In genomic region chr10:68611227-68611626, GRCh38 we compare ENCODE assay signal across 21 cellular contexts. TPM values are rescaled to one million over a fixed set of nuclear protein-coding genes. Genes with fewer than 3 reads are reported as not detected.
DNase-seq lines count a peak whose midpoint lies in the region; ATAC-seq, FAIRE-seq and TF ChIP-seq lines count a peak whose summit lies in the region.
"Had no signal": no experiment of that assay in that cellular context is flagged by ENCODE, and none has a peak within 500 bp of the region (broad histone marks: within the 10 kb centered on the region; RNA-seq: fewer than 3 reads in every experiment).

No MANE protein-coding gene starts in this region.

- CTCF ChIA-PET in HepG2 (lab: Yijun Ruan, JAX; ENCODE audit: low intra/inter-chr PET ratio, low total read pairs) (no interaction called here), WTC11 (lab: Charles Lee) (interaction anchor here (0.7 kb wide), 1 partner anchor 100 kb away, joined by 3 read pairs; no protein-coding TSS in a partner anchor)

- H3K4me3 ChIP-seq in HepG2 (replicated peaks in 1 of 3; ENCODE audit: insufficient read depth in 1 of 3, low read depth in 2 of 3, low read length in 3 of 3): no peak overlapping the region
- H3K4me3 ChIP-seq in right lobe of liver: no peak overlapping the region
- H3K4me3 ChIP-seq: A549; BLaER1 treated with 17β-estradiol and CSF1 and Interleukin-3, amounts not matched to agents 10 nM and 100 nM; GM12878 had no signal

- intact Hi-C loops in HepG2 (cut with micrococcal nuclease; ENCODE audit: unreplicated experiment): no loop called here
- intact Hi-C loops in right lobe of liver (cut with DNase I): no loop called here

- WGBS in HepG2 (ENCODE audit: low lambda C conversion rate): 100% methylated on average over 2 of the region's 3 CpGs
- WGBS in right lobe of liver (ENCODE audit: insufficient coverage, low coverage, low lambda C conversion rate, missing lambda C conversion rate): 86% methylated on average over 1 of the region's 3 CpGs

- in situ Hi-C loops in HepG2 (cut with HindIII; ENCODE audit: extremely low pct_ligation_motif_present, low pct_unique_long_range_greater_than_20kb): no loop called here

- H3K9ac ChIP-seq in HepG2 (ENCODE audit: insufficient read depth, low read depth, low read length): no peak overlapping the region
- H3K9ac ChIP-seq: BLaER1 treated with 17β-estradiol and CSF1 and Interleukin-3, amounts not matched to agents 10 nM and 100 nM had no signal

- no peaks in the 10 kb centered on the region for H3K9me3 Mint-ChIP-seq in WTC11
- H3K9me3 Mint-ChIP-seq: CD4-positive, alpha-beta T cell; CD8-positive, alpha-beta T cell had no signal

- BruUV-seq in HepG2 (replicated peaks; lab: Mats Ljungman, UMichigan): no TSS peak

- no peaks in the 10 kb centered on the region for H3K27me3 ChIP-seq in HepG2 (ENCODE audit: control insufficient read depth in 1 of 2, insufficient read depth in 2 of 2, low read length in 2 of 2)
- H3K27me3 ChIP-seq in right lobe of liver: no peaks in the 10 kb centered on the region
- H3K27me3 ChIP-seq: BLaER1 treated with 17β-estradiol and CSF1 and Interleukin-3, amounts not matched to agents 10 nM and 100 nM had no signal

- POLR2A ChIA-PET in HepG2 (lab: Yijun Ruan, JAX): interaction anchor here (1.9 kb wide), 1 partner anchor 11 kb away, joined by 6 read pairs; no protein-coding TSS in a partner anchor
- POLR2A ChIA-PET in WTC11 (lab: Charles Lee): interaction anchor here (1.2 kb wide), 2 partner anchors 11 to 52 kb away, joined by 3 to 4 read pairs; partner anchors contain the start of gene TET1

- no peaks in the 10 kb centered on the region for H3K4me1 ChIP-seq in HepG2 (ENCODE audit: insufficient read depth, low read length)
- no peaks in the 10 kb centered on the region for H3K4me1 ChIP-seq in right lobe of liver
- H3K4me1 ChIP-seq: A549; BLaER1 treated with 17β-estradiol and CSF1 and Interleukin-3, amounts not matched to agents 10 nM and 100 nM; Caco-2 had no signal

- TF ChIP-seq RAD21 in HepG2 (CRISPR knock-in tag; IDR thresholded peaks at IDR 0.05): no peak

- ATAC-seq in HepG2 (no peak), right lobe of liver (no peak), WTC11 (no peak), GM19452 (IDR thresholded peaks at IDR 0.05; ENCODE audit: unreplicated experiment) (no peak)
- ATAC-seq: A549; CD8-positive, alpha-beta T cell; GM12878 had no signal

- no peak overlapping the region for H3K4me3 Mint-ChIP-seq in WTC11
- H3K4me3 Mint-ChIP-seq: B cell; CD4-positive, alpha-beta T cell; CD8-positive, alpha-beta T cell had no signal

- no peaks in the 10 kb centered on the region for H3K27me3 Mint-ChIP-seq in WTC11 (ENCODE audit: low read depth)
- H3K27me3 Mint-ChIP-seq: B cell; CD4-positive, alpha-beta T cell had no signal

- no peaks in the 10 kb centered on the region for H3K4me1 Mint-ChIP-seq in WTC11
- H3K4me1 Mint-ChIP-seq: B cell had no signal

- DNase-seq in HepG2 (ENCODE audit: low spot score) (no peak), right lobe of liver (no peak), WTC11 (ENCODE audit: low spot score) (no peak), GF-D8 (lab: John Stamatoyannopoulos, UW) (no peak)
- DNase-seq: AML-193; Caco-2; Calu3; CD4-positive, alpha-beta T cell; CD8-positive, alpha-beta T cell; DMS79 treated with DMSO at 0.1 percent for 48 hours had no signal

- H3K9me3 ChIP-seq in HepG2 (ENCODE audit: low read length): no peaks in the 10 kb centered on the region
- no peaks in the 10 kb centered on the region for H3K9me3 ChIP-seq in right lobe of liver
- H3K9me3 ChIP-seq: A549; BLaER1 treated with 17β-estradiol and CSF1 and Interleukin-3, amounts not matched to agents 10 nM and 100 nM; Caco-2 had no signal

- no peak for FAIRE-seq in HepG2 (lab: Jason Lieb, UNC)
- FAIRE-seq: A549, D721Med, G401.6, GM12878, GM12892, GM18507 had no signal

- H3K36me3 ChIP-seq in HepG2 (replicated peaks in 1 of 2; ENCODE audit: control insufficient read depth in 1 of 2, insufficient read depth in 2 of 2, low read length in 2 of 2) (peaks cover 5 to 12% of the 10 kb centered on the region in 2 experiments; a peak in 4 of 5 replicates), right lobe of liver (no peaks in the 10 kb centered on the region)
- H3K36me3 ChIP-seq: BLaER1 treated with 17β-estradiol and CSF1 and Interleukin-3, amounts not matched to agents 10 nM and 100 nM had no signal

- no peaks in the 10 kb centered on the region for H4K20me1 ChIP-seq in HepG2 (ENCODE audit: insufficient read depth, low read length)
- H4K20me1 ChIP-seq: BLaER1 treated with 17β-estradiol and CSF1 and Interleukin-3, amounts not matched to agents 10 nM and 100 nM had no signal

- peaks cover 8% of the 10 kb centered on the region for H3K79me2 ChIP-seq in HepG2 (ENCODE audit: insufficient read depth, low read length)

- H2AFZ ChIP-seq in HepG2 (ENCODE audit: low read length): no peak overlapping the region

- TF ChIP-seq POLR2A in HepG2 (IDR thresholded peaks at IDR 0.05; ENCODE audit: insufficient read depth in 1 of 2, low read depth in 2 of 2, low read length in 2 of 2) (no peak), right lobe of liver (IDR thresholded peaks at IDR 0.05) (no peak)

- no peak overlapping the region for H3K27ac ChIP-seq in HepG2 (ENCODE audit: extremely low read length, insufficient read depth, low read length)
- H3K27ac ChIP-seq in right lobe of liver: no peak overlapping the region
- H3K27ac ChIP-seq: 22Rv1; A549; BLaER1 treated with 17β-estradiol and CSF1 and Interleukin-3, amounts not matched to agents 10 nM and 100 nM; C4-2B had no signal

- H3K4me2 ChIP-seq in HepG2 (ENCODE audit: low read depth, low read length): no peak overlapping the region
- H3K4me2 ChIP-seq: A549; BLaER1 treated with 17β-estradiol and CSF1 and Interleukin-3, amounts not matched to agents 10 nM and 100 nM had no signal

- TF ChIP-seq CTCF in HepG2 (CRISPR knock-in tag; IDR thresholded peaks at IDR 0.05) (no peak), right lobe of liver (IDR thresholded peaks at IDR 0.05) (no peak), WTC11 (IDR thresholded peaks at IDR 0.05) (no peak)

- H3K27ac Mint-ChIP-seq in WTC11: no peak overlapping the region
- H3K27ac Mint-ChIP-seq: B cell; CD4-positive, alpha-beta T cell; CD8-positive, alpha-beta T cell had no signal

- TF ChIP-seq EP300 in HepG2 (IDR thresholded peaks at IDR 0.05; ENCODE audit: low read depth in 2 of 2, low read length in 2 of 2) (no peak), HepG2 (CRISPR knock-in tag; IDR thresholded peaks at IDR 0.05; ENCODE audit: borderline replicate concordance) (no peak)

- H3K36me3 Mint-ChIP-seq in WTC11: peaks cover 16% of the 10 kb centered on the region

TF ChIP-seq in HepG2, 621 proteins besides CTCF, POLR2A, EP300 and RAD21 (continues in another document):
- TF ChIP-seq, protein P1, sequence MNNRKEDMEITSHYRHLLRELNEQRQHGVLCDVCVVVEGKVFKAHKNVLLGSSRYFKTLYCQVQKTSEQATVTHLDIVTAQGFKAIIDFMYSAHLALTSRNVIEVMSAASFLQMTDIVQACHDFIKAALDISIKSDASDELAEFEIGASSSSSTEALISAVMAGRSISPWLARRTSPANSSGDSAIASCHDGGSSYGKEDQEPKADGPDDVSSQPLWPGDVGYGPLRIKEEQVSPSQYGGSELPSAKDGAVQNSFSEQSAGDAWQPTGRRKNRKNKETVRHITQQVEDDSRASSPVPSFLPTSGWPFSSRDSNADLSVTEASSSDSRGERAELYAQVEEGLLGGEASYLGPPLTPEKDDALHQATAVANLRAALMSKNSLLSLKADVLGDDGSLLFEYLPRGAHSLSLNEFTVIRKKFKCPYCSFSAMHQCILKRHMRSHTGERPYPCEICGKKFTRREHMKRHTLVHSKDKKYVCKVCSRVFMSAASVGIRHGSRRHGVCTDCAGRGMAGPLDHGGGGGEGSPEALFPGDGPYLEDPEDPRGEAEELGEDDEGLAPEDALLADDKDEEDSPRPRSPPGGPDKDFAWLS (CRISPR knock-in tag; IDR thresholded peaks at IDR 0.05; ENCODE audit: borderline replicate concordance): no peak

TF ChIP-seq in WTC11, 78 proteins besides CTCF, POLR2A, EP300 and RAD21:
- TF ChIP-seq TCF7 (CRISPR knock-in tag; IDR thresholded peaks at IDR 0.05; ENCODE audit: low read depth) (no peak), ZNF121 (CRISPR knock-in tag; IDR thresholded peaks at IDR 0.05) (peak; percentile 78; the same call in 1 of the 2 replicates)
TF ChIP-seq in WTC11: peak in this region for 1.

RNA-seq across cellular contexts. Expression of gene TET1, which starts 51.1 kb away (rescaled TPM):
- total RNA-seq in HepG2 (2016; rRNA removed; fragmentation: Illumina TruSeq; extraction: Trizol): 7.3 and 10.6 TPM in 2 replicates
- total RNA-seq in HepG2 (2016; cell fraction: cytosol; rRNA removed; fragmentation: Illumina TruSeq; extraction: Trizol; ENCODE audit: low read depth): 3.8 and 4.4 TPM in 2 replicates
- total RNA-seq in HepG2 (2016; cell fraction: insoluble cytoplasmic fraction; rRNA removed; fragmentation: Illumina TruSeq; extraction: Trizol): 7.1 and 9.6 TPM in 2 replicates
- 8.1 and 9.5 TPM in 2 replicates for total RNA-seq in HepG2 (2016; cell fraction: membrane; rRNA removed; fragmentation: Illumina TruSeq; extraction: Trizol)
- total RNA-seq in HepG2 (2016; cell fraction: nucleus; rRNA removed; fragmentation: Illumina TruSeq; extraction: Trizol): 9.9 and 12.1 TPM in 2 replicates
- polyA plus RNA-seq in HepG2 (2011; rRNA removed): 4.7 and 6.9 TPM in 2 replicates
- 2.9 and 3.5 TPM in 2 replicates for polyA plus RNA-seq in HepG2 (2011; cell fraction: cytosol; rRNA removed)
- polyA plus RNA-seq in HepG2 (2011; cell fraction: nucleus; rRNA removed): 4.1 and 4.6 TPM in 2 replicates
- 4.5 and 7.0 TPM in 2 replicates for polyA plus RNA-seq in HepG2 (2012)
- polyA plus RNA-seq in HepG2 (2016; cell fraction: cytosol; fragmentation: Illumina TruSeq; extraction: Trizol; ENCODE audit: low read depth): 0.29 and 0.33 TPM in 2 replicates
- polyA plus RNA-seq in HepG2 (2016; cell fraction: insoluble cytoplasmic fraction; fragmentation: Illumina TruSeq; extraction: Trizol; ENCODE audit: low read depth): 6.2 and 6.4 TPM in 2 replicates
- polyA plus RNA-seq in HepG2 (2016; cell fraction: membrane; fragmentation: Illumina TruSeq; extraction: Trizol; ENCODE audit: low read depth): 1.1 and 1.2 TPM in 2 replicates
- polyA plus RNA-seq in HepG2 (2016; cell fraction: nucleus; fragmentation: Illumina TruSeq; extraction: Trizol; ENCODE audit: insufficient read depth, low read depth): 5.5 and 5.9 TPM in 2 replicates
- polyA minus RNA-seq in HepG2 (2011; rRNA and poly(A)+ RNA removed; ENCODE audit: low replicate concordance): 0.07 and 21.8 TPM in 2 replicates
- 18.3 and 21.8 TPM in 2 replicates for polyA minus RNA-seq in HepG2 (2011; cell fraction: cytosol; rRNA and poly(A)+ RNA removed)
- 44.1 and 46.4 TPM in 2 replicates for polyA minus RNA-seq in HepG2 (2011; cell fraction: nucleus; rRNA and poly(A)+ RNA removed)
- total RNA-seq in right lobe of liver: under 1 TPM; 0.62 to 0.86 (median 0.67) TPM
- total RNA-seq in WTC11 (2021): 59.2 to 71.4 TPM (median 62.0 TPM) in 3 replicates

Comparison
In these comparisons a context has a peak if more than half of its experiments do, and no peak if none do; other contexts are left out.
1. Of the 50 proteins assayed by ChIP-seq in both HepG2 and WTC11: peak only in HepG2: none; only in WTC11: none; in both: ZNF121; in neither: 49.